ENCODE assay signal across 10 cellular contexts in genomic region chr20:310645-311044, GRCh38. TPM values are rescaled to one million over a fixed set of nuclear protein-coding genes. Genes with fewer than 3 reads are reported as not detected.
A peak's percentile ranks its signal among the peaks of the same experiment; 100 is the strongest.
DNase-seq lines count a peak whose midpoint lies in the region; ATAC-seq and TF ChIP-seq lines count a peak whose summit lies in the region.
"Had no signal": no experiment of that assay in that cellular context is flagged by ENCODE, and none has a peak within 500 bp of the region (broad histone marks: within the 10 kb centered on the region; RNA-seq: fewer than 3 reads in every experiment).

No MANE protein-coding gene starts in this region.

- H3K36me3 ChIP-seq in adrenal gland (replicated peaks in 1 of 2), result no peaks in the 10 kb centered on the region
- H3K36me3 ChIP-seq in mesenchymal stem cell (ENCODE audit: control insufficient read depth in 1 of 2, insufficient read depth in 2 of 2, low read depth in 1 of 2, low read length in 2 of 2), result no peaks in the 10 kb centered on the region

- intact Hi-C loops in adrenal gland (cut with DNase I), result no loop called here

- no peaks in the 10 kb centered on the region for H3K9me3 Mint-ChIP-seq in activated T-cell treated with anti-CD3 and anti-CD28 coated beads, Interleukin-2, amount 50 U/mL, for 4 hours

- peaks cover 8 to 16% of the 10 kb centered on the region in 2 donors for H3K4me1 ChIP-seq in adrenal gland (replicated peaks in 1 of 2)
- peaks cover 5% of the 10 kb centered on the region for H3K4me1 ChIP-seq in mesenchymal stem cell (ENCODE audit: control insufficient read depth, insufficient read depth, low read depth, low read length)

- DNase-seq in activated T-cell treated with anti-CD3 and anti-CD28 coated beads, Interleukin-2, amount 50 U/mL, for 4 hours, result no peak
- no peak for DNase-seq in activated T-cell treated with anti-CD3 and anti-CD28 coated beads, Interleukin-2, amount 50 U/mL, for 1 hour
- DNase-seq in adrenal gland (no peak), mesenchymal stem cell (no peak), SW480 (ENCODE audit: low spot score) (no peak), A172 (ENCODE audit: low spot score) (no peak)
- DNase-seq in stimulated activated naive CD4-positive, alpha-beta T cell treated with Interleukin-2 at 50 U/mL for 16 hours (lab: John Stamatoyannopoulos, UW), result no peak

- no peaks in the 10 kb centered on the region for H3K36me3 Mint-ChIP-seq in activated T-cell treated with anti-CD3 and anti-CD28 coated beads, Interleukin-2, amount 50 U/mL, for 4 hours (ENCODE audit: insufficient read depth)

- H3K14ac ChIP-seq in mesenchymal stem cell (ENCODE audit: low read length in 2 of 2), result no peak overlapping the region

- no peak overlapping the region for H3K18ac ChIP-seq in mesenchymal stem cell (ENCODE audit: low read depth in 1 of 2, low read length in 2 of 2)

- no peaks in the 10 kb centered on the region for H3K27me3 ChIP-seq in adrenal gland
- H3K27me3 ChIP-seq in mesenchymal stem cell (ENCODE audit: control insufficient read depth in 1 of 2, insufficient read depth in 1 of 2, low read length in 2 of 2), result no peaks in the 10 kb centered on the region

- H3K4me1 Mint-ChIP-seq in activated T-cell treated with anti-CD3 and anti-CD28 coated beads, Interleukin-2, amount 50 U/mL, for 4 hours (ENCODE audit: low read depth), result peaks cover 11% of the 10 kb centered on the region

- no peak overlapping the region for H2BK120ac ChIP-seq in mesenchymal stem cell (ENCODE audit: low read depth, low read length)

- no peak for TF ChIP-seq CTCF in adrenal gland (IDR thresholded peaks at IDR 0.05)

- H3K9ac ChIP-seq in mesenchymal stem cell (ENCODE audit: low read length), result peak overlapping the region; percentile 96

- no peak for ATAC-seq in activated T-cell treated with anti-CD3 and anti-CD28 coated beads, Interleukin-2, amount 50 U/mL, for 4 hours

- no peak overlapping the region for H2AK5ac ChIP-seq in mesenchymal stem cell (ENCODE audit: low read length, severe bottlenecking)

- H3K27ac ChIP-seq in adrenal gland (peak overlapping the region in 4 of 5 donors; percentile 8 to 93 (median 32)), mesenchymal stem cell (ENCODE audit: low read length, poor library complexity, severe bottlenecking) (no peak overlapping the region), temporal lobe (ENCODE audit: low read depth, low read length) (peak overlapping the region; percentile 99)
- H3K27ac ChIP-seq: C4-2B had no signal

- no peak overlapping the region for H2AFZ ChIP-seq in mesenchymal stem cell (ENCODE audit: low read depth, low read length)

- no peak for TF ChIP-seq POLR2A in adrenal gland (IDR thresholded peaks at IDR 0.05)

- peaks cover 1% of the 10 kb centered on the region for H3K27me3 Mint-ChIP-seq in activated T-cell treated with anti-CD3 and anti-CD28 coated beads, Interleukin-2, amount 50 U/mL, for 4 hours (ENCODE audit: low read depth)

- no peak overlapping the region for H4K91ac ChIP-seq in mesenchymal stem cell (ENCODE audit: low read length)

- peak overlapping the region in 2 of 4 donors; percentile 24 to 68 for H3K4me3 ChIP-seq in adrenal gland
- peak overlapping the region in 1 of 2 experiments; percentile 19 for H3K4me3 ChIP-seq in mesenchymal stem cell (ENCODE audit: insufficient read depth in 1 of 2, low read depth in 1 of 2, low read length in 2 of 2)
- H3K4me3 ChIP-seq: SK-N-MC had no signal

- no peak overlapping the region for H2BK5ac ChIP-seq in mesenchymal stem cell (ENCODE audit: low read depth, low read length, poor library complexity, severe bottlenecking)

- no peak overlapping the region for H3K4me2 ChIP-seq in mesenchymal stem cell (ENCODE audit: low read length, poor library complexity, severe bottlenecking)

- no peak overlapping the region for H2BK12ac ChIP-seq in mesenchymal stem cell (ENCODE audit: low read length in 2 of 2)

- H4K8ac ChIP-seq in mesenchymal stem cell (ENCODE audit: low read length), result no peak overlapping the region

- no peaks in the 10 kb centered on the region for H3K9me3 ChIP-seq in adrenal gland (replicated peaks in 1 of 3)
- H3K9me3 ChIP-seq in mesenchymal stem cell (ENCODE audit: control insufficient read depth, low read length), result no peaks in the 10 kb centered on the region

- no peaks in the 10 kb centered on the region for H3K79me1 ChIP-seq in mesenchymal stem cell (replicated peaks; ENCODE audit: low read length, poor library complexity, severe bottlenecking)

- no peak overlapping the region for H2BK15ac ChIP-seq in mesenchymal stem cell (ENCODE audit: low read depth, poor library complexity, severe bottlenecking)

- H3K23ac ChIP-seq in mesenchymal stem cell (ENCODE audit: low read length in 2 of 2), result no peak overlapping the region

- H3K4ac ChIP-seq in mesenchymal stem cell (ENCODE audit: low read depth in 1 of 2, low read length in 2 of 2), result no peak overlapping the region

- peak overlapping the region; percentile 76 for H3K4me3 Mint-ChIP-seq in activated T-cell treated with anti-CD3 and anti-CD28 coated beads, Interleukin-2, amount 50 U/mL, for 4 hours

- 2 to 7% (median 5%) methylated on average over 7 of the region's 7 CpGs for WGBS in adrenal gland, 4 donors
- 0% methylated on average over 1 of the region's 7 CpGs for WGBS in mesenchymal stem cell

RNA-seq across cellular contexts. Expression of gene ZCCHC3, which starts 13.3 kb away (rescaled TPM):
- 10 to 100 TPM; 22.5 to 26.0 (median 25.5) TPM for total RNA-seq in activated T-cell treated with anti-CD3 and anti-CD28 coated beads, Interleukin-2, amount 50 U/mL, for 4 hours
- total RNA-seq in adrenal gland (10 to 100 TPM; 14.5 to 21.8 (median 17.3) TPM), temporal lobe (14.3 TPM)
- polyA plus RNA-seq in adrenal gland, result 10 to 100 TPM; 11.1 to 11.5 (median 11.5) TPM
- polyA plus RNA-seq in mesenchymal stem cell (2013, experiment 1 of 2), result 21.9 TPM
- polyA plus RNA-seq in mesenchymal stem cell (2013, experiment 2 of 2), result 21.3 TPM
- 12.9 and 18.2 TPM in 2 replicates for total RNA-seq in A172 (2014; rRNA removed; shearing (Covaris generic))

RNA-seq across cellular contexts. Expression of gene SOX12, which starts 14.7 kb away (rescaled TPM):
- total RNA-seq in activated T-cell treated with anti-CD3 and anti-CD28 coated beads, Interleukin-2, amount 50 U/mL, for 4 hours, result 1 to 10 TPM; 3.9 to 8.5 (median 6.4) TPM
- total RNA-seq in adrenal gland (10 to 100 TPM in 6 of 8 donors, 1 to 10 TPM in 2; 8.8 to 38.8 (median 13.9) TPM), temporal lobe (15.0 TPM)
- 10 to 100 TPM in 1 of 3 donors, 1 to 10 TPM in 2; 2.0 to 12.8 (median 5.4) TPM for polyA plus RNA-seq in adrenal gland
- polyA plus RNA-seq in mesenchymal stem cell (2013, experiment 1 of 2), result 30.8 TPM
- 29.9 TPM for polyA plus RNA-seq in mesenchymal stem cell (2013, experiment 2 of 2)
- 7.4 and 9.4 TPM in 2 replicates for total RNA-seq in A172 (2014; rRNA removed; shearing (Covaris generic))

RNA-seq across cellular contexts. Expression of gene C20orf96, which starts 20.1 kb away (rescaled TPM):
- 1 to 10 TPM; 2.1 to 3.2 (median 3.0) TPM for total RNA-seq in activated T-cell treated with anti-CD3 and anti-CD28 coated beads, Interleukin-2, amount 50 U/mL, for 4 hours
- total RNA-seq in adrenal gland (10 to 100 TPM in 1 of 8 donors, 1 to 10 TPM in 7; 2.7 to 20.2 (median 6.3) TPM), temporal lobe (11.1 TPM)
- polyA plus RNA-seq in adrenal gland, result 10 to 100 TPM in 1 of 3 donors, 1 to 10 TPM in 2; 5.3 to 13.7 (median 7.6) TPM
- 15.2 TPM for polyA plus RNA-seq in mesenchymal stem cell (2013, experiment 1 of 2)
- polyA plus RNA-seq in mesenchymal stem cell (2013, experiment 2 of 2), result 14.8 TPM
- 3.1 and 3.8 TPM in 2 replicates for total RNA-seq in A172 (2014; rRNA removed; shearing (Covaris generic))

RNA-seq across cellular contexts. Expression of gene NRSN2, which starts 36.3 kb away (rescaled TPM):
- 1 to 10 TPM; 2.7 to 3.2 (median 2.8) TPM for total RNA-seq in activated T-cell treated with anti-CD3 and anti-CD28 coated beads, Interleukin-2, amount 50 U/mL, for 4 hours
- total RNA-seq in adrenal gland (100 to 1,000 TPM in 2 of 8 donors, 10 to 100 TPM in 6; 45.5 to 146 (median 82.1) TPM), temporal lobe (32.7 TPM)
- polyA plus RNA-seq in adrenal gland, result 100 to 1,000 TPM in 2 of 3 donors, 10 to 100 TPM in 1; 70.0 to 263 (median 249) TPM
- 63.0 TPM for polyA plus RNA-seq in mesenchymal stem cell (2013, experiment 1 of 2)
- polyA plus RNA-seq in mesenchymal stem cell (2013, experiment 2 of 2), result 60.9 TPM
- total RNA-seq in A172 (2014; rRNA removed; shearing (Covaris generic)), result 28.5 and 45.1 TPM in 2 replicates

RNA-seq across cellular contexts. Expression of gene DEFB132, which starts 53.1 kb away (rescaled TPM):
- not detected for total RNA-seq in activated T-cell treated with anti-CD3 and anti-CD28 coated beads, Interleukin-2, amount 50 U/mL, for 4 hours
- not detected for total RNA-seq in adrenal gland
- polyA plus RNA-seq in adrenal gland, result under 1 TPM in 1 of 3 donors, not detected in 2; 0.03 TPM
- not detected for polyA plus RNA-seq in mesenchymal stem cell (2013, experiment 1 of 2)
- polyA plus RNA-seq in mesenchymal stem cell (2013, experiment 2 of 2), result not detected
- total RNA-seq in temporal lobe, result not detected
- total RNA-seq in A172 (2014; rRNA removed; shearing (Covaris generic)), result not detected in 2 replicates
